10 cellular contexts compared by ENCODE assay signal in the genomic region with DNA sequence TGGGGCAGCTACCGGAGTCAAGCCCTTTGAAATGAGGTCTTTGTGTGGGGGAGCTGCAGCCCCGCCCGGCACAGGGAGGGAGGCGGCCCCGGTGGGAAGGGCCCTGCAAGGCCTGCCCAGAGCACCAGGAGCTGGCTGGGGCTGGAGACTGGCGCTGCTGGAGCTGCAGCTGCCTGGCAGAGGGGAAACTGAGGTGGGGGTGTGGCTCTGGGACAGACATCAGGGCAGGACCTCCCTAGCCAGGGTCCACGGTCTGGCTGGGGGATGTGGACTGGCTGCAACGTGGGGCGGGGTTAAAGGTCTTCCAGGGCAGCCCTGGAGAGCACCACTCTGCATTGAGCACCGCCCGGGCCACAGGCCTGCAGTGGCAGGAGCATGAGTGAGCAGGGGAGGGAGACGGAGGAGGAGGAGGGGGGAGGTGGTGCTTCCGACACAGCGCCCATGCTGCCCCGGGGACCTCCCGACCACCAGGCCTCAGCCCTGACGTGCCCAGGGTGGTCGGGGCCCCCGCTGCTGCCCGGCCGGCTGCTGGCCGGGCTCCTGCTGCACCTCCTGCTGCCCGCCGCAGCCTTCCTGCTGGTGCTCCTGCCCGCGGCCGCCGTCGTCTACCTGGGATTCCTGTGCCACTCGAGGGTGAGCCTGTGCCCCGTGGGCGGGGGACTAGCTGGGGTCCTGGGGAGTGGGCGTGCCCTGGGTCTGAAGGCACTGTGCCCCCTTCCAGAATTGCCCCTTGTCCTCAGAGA. TPM values are rescaled to one million over a fixed set of nuclear protein-coding genes. Genes with fewer than 3 reads are reported as not detected.
DNase-seq lines count a peak whose midpoint lies in the region; ATAC-seq and TF ChIP-seq lines count a peak whose summit lies in the region.
"Had no signal": no experiment of that assay in that cellular context is flagged by ENCODE, and none has a peak within 500 bp of the region (broad histone marks: within the 10 kb centered on the region; RNA-seq: fewer than 3 reads in every experiment).

No MANE protein-coding gene starts in this region.

- DNase-seq in Ammon's horn (ENCODE audit: low spot score): peak; percentile 89
- DNase-seq in GM13976 (ENCODE audit: low spot score): peak; percentile 32
- DNase-seq in mesenteric fat pad (ENCODE audit: low spot score): peak; percentile 68
- DNase-seq in SKM-1 treated with dmso at 0.1 percent for 144 hours (lab: John Stamatoyannopoulos, UW; ENCODE audit: unreplicated experiment): no peak
- no peak for DNase-seq in NCI-H2107 treated with DMSO at 0.1 percent for 48 hours (lab: John Stamatoyannopoulos, UW; ENCODE audit: unreplicated experiment)
- DNase-seq in RKO (ENCODE audit: low spot score): no peak
- DNase-seq: activated T-cell treated with anti-CD3 and anti-CD28 coated beads for 4 hours had no signal

- no peak for TF ChIP-seq CTCF in GM13976 (IDR thresholded peaks at IDR 0.05; ENCODE audit: borderline replicate concordance, control extremely low read depth, extremely low read depth, insufficient read depth, missing control alignments)

- H3K27ac ChIP-seq in cingulate gyrus (ENCODE audit: low read depth, low read length): peak overlapping the region; percentile 96

- ATAC-seq in HG02571 (IDR thresholded peaks at IDR 0.05; ENCODE audit: unreplicated experiment): no peak

- in situ Hi-C loops in GM13976 (cut with MboI; ENCODE audit: low sequenced_read_pairs, unreplicated experiment): no loop called here

RNA-seq across cellular contexts. Expression of a gene that starts 4.8 kb away (rescaled TPM):
- 4.1 TPM for total RNA-seq in mesenteric fat pad

RNA-seq across cellular contexts. Expression of a gene that starts 9.6 kb away (rescaled TPM):
- 41.1 TPM for total RNA-seq in mesenteric fat pad

RNA-seq across cellular contexts. Expression of a gene that starts 18.8 kb away (rescaled TPM):
- total RNA-seq in mesenteric fat pad: 122 TPM

RNA-seq across cellular contexts. Expression of a gene that starts 23.6 kb away (rescaled TPM):
- 0.51 TPM for total RNA-seq in mesenteric fat pad
- total RNA-seq: skeletal muscle tissue had no signal

RNA-seq across cellular contexts. Expression of a gene that starts 26.8 kb away (rescaled TPM):
- total RNA-seq in mesenteric fat pad: 162 TPM

Comparison
In these comparisons a context has a peak if more than half of its experiments do, and no peak if none do; other contexts are left out.
1. DNase-seq: peak in Ammon's horn (single experiment), GM13976 (single experiment) and mesenteric fat pad (single experiment); none in SKM-1 treated with dmso at 0.1 percent for 144 hours (single experiment), NCI-H2107 treated with DMSO at 0.1 percent for 48 hours (single experiment) and RKO (single experiment).